ENCODE assay signal across 29 cellular contexts in genomic region chr10:131461093-131461492, GRCh38.
"Had no signal": no experiment of that assay in that cellular context is flagged by ENCODE, and none has a peak within 500 bp of the region (broad histone marks: within the 10 kb centered on the region; RNA-seq: fewer than 3 reads in every experiment).

No MANE protein-coding gene starts in this region.

- H3K36me3 ChIP-seq: adrenal gland, colonic mucosa, esophagus muscularis mucosa, gastrocnemius medialis had no signal

- H3K36me3 Mint-ChIP-seq: activated CD4-positive, alpha-beta memory T cell treated with anti-CD3 and anti-CD28 coated beads for 36 hours; activated naive CD4-positive, alpha-beta T cell treated with anti-CD3 and anti-CD28 coated beads, Interleukin-2, amount 50 U/mL, for 24 hours; activated naive CD8-positive, alpha-beta T cell treated with anti-CD3 and anti-CD28 coated beads for 36 hours had no signal

- H3K27me3 ChIP-seq: colonic mucosa, foreskin keratinocyte had no signal

- H3K4me1 Mint-ChIP-seq: activated CD4-positive, alpha-beta T cell treated with anti-CD3 and anti-CD28 coated beads for 36 hours; activated CD4-positive, alpha-beta T cell treated with anti-CD3 and anti-CD28 coated beads, Interleukin-2, amount 10 ng/mL, durations not matched to agents 24 days and 14 days; activated naive CD4-positive, alpha-beta T cell treated with anti-CD3 and anti-CD28 coated beads, Interleukin-2, amount 50 U/mL, for 24 hours; activated naive CD8-positive, alpha-beta T cell treated with anti-CD3 and anti-CD28 coated beads for 36 hours; activated naive CD8-positive, alpha-beta T cell treated with anti-CD3 and anti-CD28 coated beads, Interleukin-2, amount 50 U/mL, for 24 hours had no signal

- H3K4me3 ChIP-seq: adrenal gland, body of pancreas, colonic mucosa, dorsolateral prefrontal cortex, esophagus muscularis mucosa, gastrocnemius medialis had no signal

- H3K4me3 Mint-ChIP-seq: activated CD4-positive, alpha-beta memory T cell treated with anti-CD3 and anti-CD28 coated beads for 36 hours; activated CD4-positive, alpha-beta T cell treated with anti-CD3 and anti-CD28 coated beads for 36 hours; activated CD4-positive, alpha-beta T cell treated with anti-CD3 and anti-CD28 coated beads, Interleukin-2, amount 10 ng/mL, durations not matched to agents 24 days and 14 days; activated naive CD4-positive, alpha-beta T cell treated with anti-CD3 and anti-CD28 coated beads for 36 hours; activated naive CD4-positive, alpha-beta T cell treated with anti-CD3 and anti-CD28 coated beads, Interleukin-2, amount 50 U/mL, for 24 hours; activated naive CD8-positive, alpha-beta T cell treated with anti-CD3 and anti-CD28 coated beads for 36 hours; activated naive CD8-positive, alpha-beta T cell treated with anti-CD3 and anti-CD28 coated beads, Interleukin-2, amount 50 U/mL, for 24 hours; activated T-helper 1 cell treated with anti-CD3 and anti-CD28 coated beads, Interleukin-12 subunit alpha, Interleukin-12 subunit beta, Interleukin-2, Interleukin-4 antibody, amounts not matched to agents 30 ng/mL and 10 ng/mL and 1 ng/mL, durations not matched to agents 14 hours and 24 hours and 36 hours; dendritic cell treated with granulocyte-macrophage colony-stimulating factor and Interleukin-4, amounts not matched to agents 40 ng/mL and 50 ng/mL, for 4 days had no signal

- H3K4me1 ChIP-seq: adrenal gland, body of pancreas, colonic mucosa, esophagus muscularis mucosa, foreskin keratinocyte, gastrocnemius medialis had no signal

- H3K27me3 Mint-ChIP-seq: activated CD4-positive, alpha-beta memory T cell treated with anti-CD3 and anti-CD28 coated beads for 36 hours; activated CD4-positive, alpha-beta T cell treated with anti-CD3 and anti-CD28 coated beads for 36 hours; activated CD4-positive, alpha-beta T cell treated with anti-CD3 and anti-CD28 coated beads, Interleukin-2, amount 10 ng/mL, durations not matched to agents 24 days and 14 days; activated naive CD4-positive, alpha-beta T cell treated with anti-CD3 and anti-CD28 coated beads, Interleukin-2, amount 50 U/mL, for 24 hours; activated naive CD8-positive, alpha-beta T cell treated with anti-CD3 and anti-CD28 coated beads for 36 hours had no signal

- H3K9me3 ChIP-seq: adrenal gland, body of pancreas, colonic mucosa, esophagus muscularis mucosa, gastrocnemius medialis had no signal

- H3K9me3 Mint-ChIP-seq: activated CD4-positive, alpha-beta memory T cell treated with anti-CD3 and anti-CD28 coated beads for 36 hours; activated CD4-positive, alpha-beta T cell treated with anti-CD3 and anti-CD28 coated beads, Interleukin-2, amount 10 ng/mL, durations not matched to agents 24 days and 14 days; activated naive CD4-positive, alpha-beta T cell treated with anti-CD3 and anti-CD28 coated beads for 36 hours; activated naive CD4-positive, alpha-beta T cell treated with anti-CD3 and anti-CD28 coated beads, Interleukin-2, amount 50 U/mL, for 24 hours; activated naive CD8-positive, alpha-beta T cell treated with anti-CD3 and anti-CD28 coated beads for 36 hours; activated naive CD8-positive, alpha-beta T cell treated with anti-CD3 and anti-CD28 coated beads, Interleukin-2, amount 50 U/mL, for 24 hours; activated T-helper 1 cell treated with anti-CD3 and anti-CD28 coated beads, Interleukin-12 subunit alpha, Interleukin-12 subunit beta, Interleukin-2, Interleukin-4 antibody, amounts not matched to agents 30 ng/mL and 10 ng/mL and 1 ng/mL, durations not matched to agents 14 hours and 24 hours and 36 hours; activated T-helper 2 cell treated with anti-CD3 and anti-CD28 coated beads, Interferon-gamma antibody, Interleukin-2, Interleukin-4, amounts not matched to agents 10 μg/mL and 5 μg/mL and 100 μg/mL, durations not matched to agents 14 hours and 24 hours and 36 hours; dendritic cell treated with granulocyte-macrophage colony-stimulating factor and Interleukin-4, amounts not matched to agents 40 ng/mL and 50 ng/mL, for 4 days had no signal

- H3K27ac ChIP-seq: adrenal gland, body of pancreas, colonic mucosa, dorsolateral prefrontal cortex, esophagus muscularis mucosa, foreskin keratinocyte, gastrocnemius medialis had no signal

- DNase-seq: activated CD4-positive, alpha-beta memory T cell treated with anti-CD3 and anti-CD28 coated beads for 36 hours; activated CD4-positive, alpha-beta T cell treated with anti-CD3 and anti-CD28 coated beads for 36 hours; activated CD4-positive, alpha-beta T cell treated with anti-CD3 and anti-CD28 coated beads, Interleukin-2, amount 10 ng/mL, durations not matched to agents 24 days and 14 days; activated CD4-positive, CD25-positive, alpha-beta regulatory T cell; activated CD4-positive, CD25-positive, alpha-beta regulatory T cell treated with anti-CD3 and anti-CD28 coated beads, Interleukin-2, amount 50 U/mL, for 72 hours; activated CD8-positive, alpha-beta memory T cell treated with anti-CD3 and anti-CD28 coated beads, Interleukin-2, amount 50 U/mL, for 4 hours; activated effector memory CD4-positive, alpha-beta T cell treated with anti-CD3 and anti-CD28 coated beads, Interleukin-2, amount 50 U/mL, for 16 hours; activated naive CD4-positive, alpha-beta T cell treated with anti-CD3 and anti-CD28 coated beads for 36 hours; activated naive CD8-positive, alpha-beta T cell treated with anti-CD3 and anti-CD28 coated beads for 36 hours; activated naive CD8-positive, alpha-beta T cell treated with anti-CD3 and anti-CD28 coated beads, Interleukin-2, amount 50 U/mL, for 24 hours; activated T-cell treated with anti-CD3 and anti-CD28 coated beads, Interleukin-2, amount 50 U/mL, for 1 hour; activated T-cell treated with anti-CD3 and anti-CD28 coated beads, Interleukin-2, amount 50 U/mL, for 48 hours; adrenal gland; amygdala; aorta; body of pancreas; caudate nucleus; colonic mucosa; dorsolateral prefrontal cortex; effector memory CD4-positive, alpha-beta T cell; erythroblast; foreskin keratinocyte; gastrocnemius medialis; T-helper 2 cell had no signal

- ATAC-seq: activated CD4-positive, alpha-beta T cell treated with anti-CD3 and anti-CD28 coated beads for 36 hours; activated naive CD8-positive, alpha-beta T cell treated with anti-CD3 and anti-CD28 coated beads, Interleukin-2, amount 50 U/mL, for 24 hours; body of pancreas; foreskin keratinocyte; gastrocnemius medialis had no signal

- H3K27ac Mint-ChIP-seq: activated CD4-positive, alpha-beta memory T cell treated with anti-CD3 and anti-CD28 coated beads for 36 hours; activated CD4-positive, alpha-beta T cell treated with anti-CD3 and anti-CD28 coated beads for 36 hours; activated CD4-positive, alpha-beta T cell treated with anti-CD3 and anti-CD28 coated beads, Interleukin-2, amount 10 ng/mL, durations not matched to agents 24 days and 14 days; activated naive CD4-positive, alpha-beta T cell treated with anti-CD3 and anti-CD28 coated beads for 36 hours; activated naive CD4-positive, alpha-beta T cell treated with anti-CD3 and anti-CD28 coated beads, Interleukin-2, amount 50 U/mL, for 24 hours; activated naive CD8-positive, alpha-beta T cell treated with anti-CD3 and anti-CD28 coated beads for 36 hours; activated naive CD8-positive, alpha-beta T cell treated with anti-CD3 and anti-CD28 coated beads, Interleukin-2, amount 50 U/mL, for 24 hours; activated T-helper 1 cell treated with anti-CD3 and anti-CD28 coated beads, Interleukin-12 subunit alpha, Interleukin-12 subunit beta, Interleukin-2, Interleukin-4 antibody, amounts not matched to agents 30 ng/mL and 10 ng/mL and 1 ng/mL, durations not matched to agents 14 hours and 24 hours and 36 hours; activated T-helper 2 cell treated with anti-CD3 and anti-CD28 coated beads, Interferon-gamma antibody, Interleukin-2, Interleukin-4, amounts not matched to agents 10 μg/mL and 5 μg/mL and 100 μg/mL, durations not matched to agents 14 hours and 24 hours and 36 hours; dendritic cell treated with granulocyte-macrophage colony-stimulating factor and Interleukin-4, amounts not matched to agents 40 ng/mL and 50 ng/mL, for 4 days had no signal
